In the genomic region with DNA sequence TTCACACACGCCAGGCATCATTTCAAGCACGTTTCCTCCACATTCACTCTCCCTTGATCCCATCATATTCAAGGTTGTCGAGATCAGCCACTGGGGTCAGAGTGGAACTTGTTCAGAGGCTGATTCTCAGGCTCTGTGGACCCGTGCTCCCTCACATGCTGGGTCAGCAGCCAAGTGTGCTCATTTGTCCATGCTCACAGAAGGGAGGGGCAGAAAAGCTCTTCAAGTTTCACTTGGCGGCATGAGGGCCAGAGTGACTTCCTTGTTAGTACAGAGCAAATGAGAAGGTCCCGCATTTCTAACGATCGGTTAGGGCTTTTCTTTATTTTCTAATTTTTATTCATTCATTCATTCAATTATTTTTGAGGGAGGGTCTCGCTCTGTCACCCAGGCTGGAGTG, we compare ENCODE assay signal across 4 cellular contexts.
"Had no signal": no experiment of that assay in that cellular context is flagged by ENCODE, and none has a peak within 500 bp of the region (broad histone marks: within the 10 kb centered on the region; RNA-seq: fewer than 3 reads in every experiment).

No MANE protein-coding gene starts in this region.

- H3K4me3 ChIP-seq: GM23338 had no signal

- DNase-seq: H9, HCEC 1CT, IMR-90 had no signal

- ATAC-seq: GM23338 had no signal
